Comparison of ENCODE assay signal across 1 cellular context in the genomic region with DNA sequence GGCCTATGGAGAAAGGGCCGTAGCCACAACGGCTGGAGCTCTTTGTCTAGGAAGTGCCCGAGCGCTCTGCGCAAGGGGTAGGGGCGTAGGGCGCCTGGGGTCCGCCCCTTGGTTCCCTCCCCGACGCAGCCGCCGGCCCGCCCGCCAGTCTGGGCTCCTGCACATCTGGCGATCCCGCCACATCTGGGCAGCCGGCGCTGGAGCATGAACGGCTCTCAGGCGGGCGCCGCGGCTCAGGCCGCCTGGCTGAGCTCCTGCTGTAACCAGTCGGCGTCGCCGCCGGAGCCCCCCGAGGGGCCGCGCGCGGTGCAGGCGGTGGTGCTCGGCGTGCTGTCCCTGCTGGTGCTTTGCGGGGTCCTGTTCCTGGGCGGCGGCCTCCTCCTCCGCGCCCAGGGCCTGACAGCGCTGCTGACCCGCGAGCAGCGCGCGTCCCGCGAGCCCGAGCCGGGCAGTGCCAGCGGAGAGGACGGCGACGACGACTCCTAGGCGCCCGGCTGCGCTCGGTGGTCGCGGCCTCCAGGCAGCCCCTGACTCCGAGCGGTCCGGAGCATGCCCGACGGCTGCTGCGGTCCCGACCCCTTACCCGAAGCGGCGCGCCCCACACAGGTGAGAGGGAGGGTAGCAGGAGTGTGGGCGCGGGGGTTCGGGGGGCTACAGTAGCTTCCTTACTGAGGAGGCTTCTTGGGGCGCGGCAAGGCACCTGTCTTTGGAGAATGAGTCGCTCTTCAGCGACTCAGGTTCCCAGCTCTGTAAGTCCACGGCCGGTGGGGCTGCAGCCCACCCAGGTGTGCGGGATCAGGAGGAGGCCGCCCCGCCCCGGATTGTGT.
TF ChIP-seq lines count a peak whose summit lies in the region.

A gene (plus strand): TSS at position 129 of the 827 bp plus-strand sequence. CDS start 76 bp downstream, at position 205.

TF ChIP-seq in H1, 55 proteins besides CTCF, POLR2A, EP300 and RAD21:
- no peak for TF ChIP-seq RBBP5 (IDR thresholded peaks at IDR 0.05; ENCODE audit: borderline replicate concordance, low read depth, low read length)
- TF ChIP-seq JUND (IDR thresholded peaks at IDR 0.05; ENCODE audit: low read length): no peak
- TF ChIP-seq RXRA (IDR thresholded peaks at IDR 0.05; ENCODE audit: insufficient read depth, low read depth, low read length): no peak
- TF ChIP-seq, protein P1, sequence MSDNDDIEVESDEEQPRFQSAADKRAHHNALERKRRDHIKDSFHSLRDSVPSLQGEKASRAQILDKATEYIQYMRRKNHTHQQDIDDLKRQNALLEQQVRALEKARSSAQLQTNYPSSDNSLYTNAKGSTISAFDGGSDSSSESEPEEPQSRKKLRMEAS (IDR thresholded peaks at IDR 0.05): peak; percentile 33; the same call in 1 of the 2 replicates
- peak; percentile 77 for TF ChIP-seq TAF1 (IDR thresholded peaks at IDR 0.05; ENCODE audit: low read depth, low read length)
- TF ChIP-seq, protein P2, sequence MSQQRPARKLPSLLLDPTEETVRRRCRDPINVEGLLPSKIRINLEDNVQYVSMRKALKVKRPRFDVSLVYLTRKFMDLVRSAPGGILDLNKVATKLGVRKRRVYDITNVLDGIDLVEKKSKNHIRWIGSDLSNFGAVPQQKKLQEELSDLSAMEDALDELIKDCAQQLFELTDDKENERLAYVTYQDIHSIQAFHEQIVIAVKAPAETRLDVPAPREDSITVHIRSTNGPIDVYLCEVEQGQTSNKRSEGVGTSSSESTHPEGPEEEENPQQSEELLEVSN (IDR thresholded peaks at IDR 0.05): peak; percentile 55
- peak; percentile 43 for TF ChIP-seq ASH2L (IDR thresholded peaks at IDR 0.05; ENCODE audit: low read length)
- TF ChIP-seq HDAC2 (IDR thresholded peaks at IDR 0.05; ENCODE audit: borderline replicate concordance in 1 of 2, low read depth in 2 of 2, low read length in 2 of 2): 0 out of 4 replicates have a peak, but pooled peaks of 1 of the 2 experiments have one; percentile 37
- no peak for TF ChIP-seq SAP30 (IDR thresholded peaks at IDR 0.05; ENCODE audit: insufficient read depth, insufficient replicate concordance, low read length)
- peak; percentile 61; the same call in 1 of the 2 replicates for TF ChIP-seq TBP (IDR thresholded peaks at IDR 0.05; ENCODE audit: low read depth, low read length)
- peak; percentile 49 for TF ChIP-seq KDM4A (IDR thresholded peaks at IDR 0.05; ENCODE audit: low read depth, low read length, severe bottlenecking)
